28 cellular contexts compared by ENCODE assay signal in the genomic region with DNA sequence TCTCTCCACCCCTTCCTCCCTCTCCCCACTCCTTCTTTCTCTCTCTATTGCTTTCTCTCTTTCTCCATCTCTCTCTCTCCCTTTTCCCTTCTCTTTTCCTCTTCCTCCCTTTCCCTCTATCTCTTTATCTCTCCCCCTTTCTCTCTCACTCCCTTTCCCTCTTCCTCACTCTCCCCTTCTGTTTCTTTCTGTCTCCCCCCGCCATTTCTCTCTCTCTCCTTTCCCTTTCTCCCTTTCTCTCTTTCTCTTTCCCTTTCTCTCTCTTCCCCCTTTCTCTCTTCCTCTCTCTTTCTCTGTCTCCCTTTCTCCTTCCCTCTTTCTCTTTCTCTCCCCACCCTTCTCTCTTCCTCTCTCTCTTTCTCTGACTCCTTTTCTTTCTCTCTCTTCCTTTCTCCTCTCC.
"Had no signal": no experiment of that assay in that cellular context is flagged by ENCODE, and none has a peak within 500 bp of the region (broad histone marks: within the 10 kb centered on the region; RNA-seq: fewer than 3 reads in every experiment).

No MANE protein-coding gene starts in this region.

- H3K27me3 Mint-ChIP-seq: activated CD4-positive, alpha-beta T cell treated with anti-CD3 and anti-CD28 coated beads, Interleukin-2, amount 10 ng/mL, durations not matched to agents 24 days and 14 days had no signal

- H3K4me1 Mint-ChIP-seq: activated CD4-positive, alpha-beta T cell treated with anti-CD3 and anti-CD28 coated beads, Interleukin-2, amount 10 ng/mL, durations not matched to agents 24 days and 14 days; activated naive CD4-positive, alpha-beta T cell treated with anti-CD3 and anti-CD28 coated beads, Interleukin-2, amount 10 ng/mL, durations not matched to agents 7 days and 5 days had no signal

- H3K4me1 ChIP-seq: suprapubic skin had no signal

- H3K36me3 Mint-ChIP-seq: activated CD4-positive, alpha-beta memory T cell treated with anti-CD3 and anti-CD28 coated beads for 36 hours; activated naive CD4-positive, alpha-beta T cell treated with anti-CD3 and anti-CD28 coated beads, Interleukin-2, amount 10 ng/mL, durations not matched to agents 7 days and 5 days; activated naive CD8-positive, alpha-beta T cell treated with anti-CD3 and anti-CD28 coated beads, Interleukin-2, amount 10 ng/mL, durations not matched to agents 7 days and 5 days; natural killer cell treated with Interleukin-12 subunit alpha and Interleukin-12 subunit beta and Interleukin-15 and Interleukin-18, amount 100 ng/mL, for 72 hours; stimulated activated naive B cell treated with anti-CD40 and anti-IgM and Interleukin-4, amounts not matched to agents 10 μg/mL and 1 μg/mL and 100 μg/mL, for 72 hours had no signal

- H3K4me3 Mint-ChIP-seq: activated CD4-positive, alpha-beta memory T cell treated with anti-CD3 and anti-CD28 coated beads for 36 hours; activated CD4-positive, alpha-beta T cell treated with anti-CD3 and anti-CD28 coated beads, Interleukin-2, amount 10 ng/mL, durations not matched to agents 24 days and 14 days; activated naive CD4-positive, alpha-beta T cell treated with anti-CD3 and anti-CD28 coated beads, Interleukin-2, amount 10 ng/mL, durations not matched to agents 7 days and 5 days; activated naive CD8-positive, alpha-beta T cell treated with anti-CD3 and anti-CD28 coated beads, Interleukin-2, amount 10 ng/mL, durations not matched to agents 7 days and 5 days; activated T-cell treated with anti-CD3 and anti-CD28 coated beads, Interleukin-2, amount 50 U/mL, for 24 hours; natural killer cell treated with Interleukin-12 subunit alpha and Interleukin-12 subunit beta and Interleukin-15 and Interleukin-18, amount 100 ng/mL, for 72 hours; stimulated activated naive B cell treated with anti-CD40 and anti-IgM and Interleukin-4, amounts not matched to agents 10 μg/mL and 1 μg/mL and 100 μg/mL, for 72 hours had no signal

- H3K27ac Mint-ChIP-seq: activated CD4-positive, alpha-beta memory T cell treated with anti-CD3 and anti-CD28 coated beads for 36 hours; activated CD4-positive, alpha-beta T cell treated with anti-CD3 and anti-CD28 coated beads, Interleukin-2, amount 10 ng/mL, durations not matched to agents 24 days and 14 days; activated naive CD4-positive, alpha-beta T cell treated with anti-CD3 and anti-CD28 coated beads, Interleukin-2, amount 10 ng/mL, durations not matched to agents 7 days and 5 days; activated naive CD8-positive, alpha-beta T cell treated with anti-CD3 and anti-CD28 coated beads, Interleukin-2, amount 10 ng/mL, durations not matched to agents 7 days and 5 days; activated T-cell treated with anti-CD3 and anti-CD28 coated beads, Interleukin-2, amount 50 U/mL, for 24 hours; natural killer cell treated with Interleukin-12 subunit alpha and Interleukin-12 subunit beta and Interleukin-15 and Interleukin-18, amount 100 ng/mL, for 72 hours; progenitor cell of endocrine pancreas; stimulated activated naive B cell treated with anti-CD40 and anti-IgM and Interleukin-4, amounts not matched to agents 10 μg/mL and 1 μg/mL and 100 μg/mL, for 72 hours had no signal

- ATAC-seq: mucosa of descending colon; natural killer cell treated with Interleukin-12 subunit alpha and Interleukin-12 subunit beta and Interleukin-15 and Interleukin-18, amount 100 ng/mL, for 72 hours; stimulated activated naive B cell treated with anti-CD40 and anti-IgM and Interleukin-4, amounts not matched to agents 10 μg/mL and 1 μg/mL and 100 μg/mL, for 72 hours had no signal

- H3K36me3 ChIP-seq: esophagus squamous epithelium, left ventricle myocardium inferior, neutrophil, ovary, sigmoid colon, stomach, suprapubic skin, tibial nerve had no signal

- H3K9me3 Mint-ChIP-seq: activated CD4-positive, alpha-beta memory T cell treated with anti-CD3 and anti-CD28 coated beads for 36 hours; activated CD4-positive, alpha-beta T cell treated with anti-CD3 and anti-CD28 coated beads, Interleukin-2, amount 10 ng/mL, durations not matched to agents 24 days and 14 days; activated naive CD4-positive, alpha-beta T cell treated with anti-CD3 and anti-CD28 coated beads, Interleukin-2, amount 10 ng/mL, durations not matched to agents 7 days and 5 days; activated naive CD8-positive, alpha-beta T cell treated with anti-CD3 and anti-CD28 coated beads, Interleukin-2, amount 10 ng/mL, durations not matched to agents 7 days and 5 days; activated T-cell treated with anti-CD3 and anti-CD28 coated beads, Interleukin-2, amount 50 U/mL, for 24 hours; natural killer cell treated with Interleukin-12 subunit alpha and Interleukin-12 subunit beta and Interleukin-15 and Interleukin-18, amount 100 ng/mL, for 72 hours; stimulated activated naive B cell treated with anti-CD40 and anti-IgM and Interleukin-4, amounts not matched to agents 10 μg/mL and 1 μg/mL and 100 μg/mL, for 72 hours had no signal

- H3K27me3 ChIP-seq: ovary, stomach had no signal

- H3K27ac ChIP-seq: esophagus squamous epithelium, neutrophil, ovary, sigmoid colon, suprapubic skin, VCaP had no signal

- H3K4me3 ChIP-seq: esophagus squamous epithelium, left ventricle myocardium inferior, lung, mucosa of descending colon, ovary, sigmoid colon, suprapubic skin, tibial nerve had no signal

- DNase-seq: activated CD4-positive, alpha-beta memory T cell treated with anti-CD3 and anti-CD28 coated beads for 36 hours; activated CD4-positive, alpha-beta T cell treated with anti-CD3 and anti-CD28 coated beads, Interleukin-2, amount 10 ng/mL, durations not matched to agents 24 days and 14 days; activated CD4-positive, CD25-positive, alpha-beta regulatory T cell treated with anti-CD3 and anti-CD28 coated beads, Interleukin-2, amount 50 U/mL, for 72 hours; activated CD8-positive, alpha-beta memory T cell treated with anti-CD3 and anti-CD28 coated beads, Interleukin-2, amount 50 U/mL, for 48 hours; activated gamma-delta T cell; activated naive CD4-positive, alpha-beta T cell treated with anti-CD3 and anti-CD28 coated beads, Interleukin-2, amount 10 ng/mL, durations not matched to agents 7 days and 5 days; activated naive CD8-positive, alpha-beta T cell treated with anti-CD3 and anti-CD28 coated beads, Interleukin-2, amount 10 ng/mL, durations not matched to agents 7 days and 5 days; activated T-cell treated with anti-CD3 and anti-CD28 coated beads, Interleukin-2, amount 50 U/mL, for 24 hours; esophagus squamous epithelium; foreskin melanocyte; kidney glomerular epithelial cell; left ventricle myocardium inferior; mesendoderm; mucosa of descending colon; ovary; sigmoid colon; stimulated activated CD4-positive, alpha-beta T cell treated with anti-CD3 and anti-CD28 coated beads, Interleukin-15, amount 100 ng/mL, for 24 hours; stimulated activated CD4-positive, alpha-beta T cell treated with anti-CD3 and anti-CD28 coated beads, Interleukin-2, amount 100 ng/mL, for 24 hours; stimulated activated naive B cell treated with anti-CD40 and anti-IgM and Interleukin-4, amounts not matched to agents 10 μg/mL and 1 μg/mL and 100 μg/mL, for 72 hours; stomach; T-helper 9 cell had no signal
